ENCODE assay signal across 1 cellular context in the genomic region with DNA sequence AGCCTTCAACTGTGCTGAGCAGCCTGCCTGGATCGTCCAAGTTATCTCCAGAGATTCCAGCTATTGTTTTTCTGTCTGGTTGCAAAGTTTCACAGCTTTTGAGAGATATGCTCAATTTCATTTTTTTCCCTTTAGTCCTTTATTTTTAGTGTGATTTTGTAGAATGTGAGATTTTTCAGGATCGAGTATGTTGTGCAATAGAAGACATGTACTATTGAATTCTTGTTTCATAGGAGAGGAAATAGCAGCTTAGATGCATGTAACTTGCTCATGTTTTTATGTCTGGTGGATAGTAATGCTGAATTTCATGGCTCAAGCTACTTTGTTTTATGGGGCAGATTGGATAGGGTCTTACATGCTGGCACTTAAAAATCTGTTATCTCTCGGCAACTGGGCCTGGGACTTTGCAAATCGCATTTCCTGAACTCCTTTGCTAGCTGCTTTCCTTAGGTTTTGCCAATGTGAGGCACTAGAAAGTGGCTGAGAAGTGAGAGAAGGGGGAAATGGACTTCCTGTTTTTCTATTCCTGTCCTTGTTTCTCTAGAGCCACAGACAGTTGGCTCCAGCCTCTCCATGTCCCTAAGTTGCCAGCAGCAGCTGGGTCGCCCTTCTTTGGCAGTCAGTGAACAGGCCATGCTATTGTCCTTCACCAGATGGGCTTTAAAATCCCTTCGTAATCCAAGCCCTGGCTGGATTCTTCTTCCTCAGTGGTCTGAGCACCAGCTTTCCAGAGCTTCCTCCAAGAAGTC.
TF ChIP-seq lines count a peak whose summit lies in the region.

No MANE protein-coding gene starts in this region.

TF ChIP-seq in SK-N-SH, 30 proteins besides CTCF, POLR2A, EP300 and RAD21 (continued from another document):
- TF ChIP-seq, protein P1, sequence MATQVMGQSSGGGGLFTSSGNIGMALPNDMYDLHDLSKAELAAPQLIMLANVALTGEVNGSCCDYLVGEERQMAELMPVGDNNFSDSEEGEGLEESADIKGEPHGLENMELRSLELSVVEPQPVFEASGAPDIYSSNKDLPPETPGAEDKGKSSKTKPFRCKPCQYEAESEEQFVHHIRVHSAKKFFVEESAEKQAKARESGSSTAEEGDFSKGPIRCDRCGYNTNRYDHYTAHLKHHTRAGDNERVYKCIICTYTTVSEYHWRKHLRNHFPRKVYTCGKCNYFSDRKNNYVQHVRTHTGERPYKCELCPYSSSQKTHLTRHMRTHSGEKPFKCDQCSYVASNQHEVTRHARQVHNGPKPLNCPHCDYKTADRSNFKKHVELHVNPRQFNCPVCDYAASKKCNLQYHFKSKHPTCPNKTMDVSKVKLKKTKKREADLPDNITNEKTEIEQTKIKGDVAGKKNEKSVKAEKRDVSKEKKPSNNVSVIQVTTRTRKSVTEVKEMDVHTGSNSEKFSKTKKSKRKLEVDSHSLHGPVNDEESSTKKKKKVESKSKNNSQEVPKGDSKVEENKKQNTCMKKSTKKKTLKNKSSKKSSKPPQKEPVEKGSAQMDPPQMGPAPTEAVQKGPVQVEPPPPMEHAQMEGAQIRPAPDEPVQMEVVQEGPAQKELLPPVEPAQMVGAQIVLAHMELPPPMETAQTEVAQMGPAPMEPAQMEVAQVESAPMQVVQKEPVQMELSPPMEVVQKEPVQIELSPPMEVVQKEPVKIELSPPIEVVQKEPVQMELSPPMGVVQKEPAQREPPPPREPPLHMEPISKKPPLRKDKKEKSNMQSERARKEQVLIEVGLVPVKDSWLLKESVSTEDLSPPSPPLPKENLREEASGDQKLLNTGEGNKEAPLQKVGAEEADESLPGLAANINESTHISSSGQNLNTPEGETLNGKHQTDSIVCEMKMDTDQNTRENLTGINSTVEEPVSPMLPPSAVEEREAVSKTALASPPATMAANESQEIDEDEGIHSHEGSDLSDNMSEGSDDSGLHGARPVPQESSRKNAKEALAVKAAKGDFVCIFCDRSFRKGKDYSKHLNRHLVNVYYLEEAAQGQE (IDR thresholded peaks at IDR 0.05; ENCODE audit: low read depth, low read length): no peak
